Comparison of ENCODE assay signal across 21 cellular contexts in genomic region chr22:44309647-44310046, GRCh38. TPM values are rescaled to one million over a fixed set of nuclear protein-coding genes. Genes with fewer than 3 reads are reported as not detected.
DNase-seq lines count a peak whose midpoint lies in the region; ATAC-seq and TF ChIP-seq lines count a peak whose summit lies in the region.
"Had no signal": no experiment of that assay in that cellular context is flagged by ENCODE, and none has a peak within 500 bp of the region (broad histone marks: within the 10 kb centered on the region; RNA-seq: fewer than 3 reads in every experiment).

No MANE protein-coding gene starts in this region.

- H3K27me3 ChIP-seq in BLaER1 treated with 17β-estradiol and CSF1 and Interleukin-3, amounts not matched to agents 10 nM and 100 nM, result no peaks in the 10 kb centered on the region
- no peaks in the 10 kb centered on the region for H3K27me3 ChIP-seq in body of pancreas
- H3K27me3 ChIP-seq: cardiac muscle cell had no signal

- H3K9ac ChIP-seq in BLaER1 treated with 17β-estradiol and CSF1 and Interleukin-3, amounts not matched to agents 10 nM and 100 nM, result 0 out of 22 replicates have a peak overlapping the region, but pooled peaks of 1 of the 11 experiments have one; percentile 38

- H3K36me3 ChIP-seq in BLaER1 treated with 17β-estradiol and CSF1 and Interleukin-3, amounts not matched to agents 10 nM and 100 nM, result no peaks in the 10 kb centered on the region
- no peaks in the 10 kb centered on the region for H3K36me3 ChIP-seq in body of pancreas (replicated peaks in 1 of 2; ENCODE audit: insufficient read depth in 1 of 2, low read depth in 2 of 2)
- H3K36me3 ChIP-seq: cardiac muscle cell, suprapubic skin had no signal

- H3K4me2 ChIP-seq in BLaER1 treated with 17β-estradiol and CSF1 and Interleukin-3, amounts not matched to agents 10 nM and 100 nM, result peak overlapping the region in 7 of 11 experiments; percentile 11 to 72 (median 54); a peak in 10 of 22 replicates

- TF ChIP-seq POLR2A in body of pancreas (IDR thresholded peaks at IDR 0.05), result no peak

- H3K4me1 ChIP-seq in BLaER1 treated with 17β-estradiol and CSF1 and Interleukin-3, amounts not matched to agents 10 nM and 100 nM, result peaks cover 0 to 32% (median 17%) of the 10 kb centered on the region in 10 experiments; a peak in 16 of 20 replicates
- no peaks in the 10 kb centered on the region for H3K4me1 ChIP-seq in body of pancreas
- H3K4me1 ChIP-seq: psoas muscle had no signal

- 66 to 70% methylated on average over 8 to 9 of the region's 9 CpGs for WGBS in body of pancreas, 2 donors

- ATAC-seq in GM21786 (IDR thresholded peaks at IDR 0.05; ENCODE audit: unreplicated experiment), result no peak
- no peak for ATAC-seq in body of pancreas
- ATAC-seq: K562 had no signal

- H3K9me3 ChIP-seq in BLaER1 treated with 17β-estradiol and CSF1 and Interleukin-3, amounts not matched to agents 10 nM and 100 nM (replicated peaks in 1 of 11), result no peaks in the 10 kb centered on the region
- H3K9me3 ChIP-seq in body of pancreas, result no peaks in the 10 kb centered on the region
- H3K9me3 ChIP-seq: psoas muscle, suprapubic skin had no signal

- TF ChIP-seq CTCF in fibroblast of pulmonary artery (IDR thresholded peaks at IDR 0.05; ENCODE audit: low read length, missing control alignments) (no peak), osteocyte (IDR thresholded peaks at IDR 0.05) (no peak), body of pancreas (IDR thresholded peaks at IDR 0.05) (no peak)

- H4K20me1 ChIP-seq in BLaER1 treated with 17β-estradiol and CSF1 and Interleukin-3, amounts not matched to agents 10 nM and 100 nM, result peaks cover 0 to 6% (median 0%) of the 10 kb centered on the region in 11 experiments; a peak in 1 of 22 replicates

- peak overlapping the region in 2 of 11 experiments; percentile 14 to 45; a peak in 1 of 22 replicates for H3K27ac ChIP-seq in BLaER1 treated with 17β-estradiol and CSF1 and Interleukin-3, amounts not matched to agents 10 nM and 100 nM
- no peak overlapping the region for H3K27ac ChIP-seq in body of pancreas
- H3K27ac ChIP-seq: cardiac muscle cell, psoas muscle, suprapubic skin had no signal

- no peaks in the 10 kb centered on the region for H3K9me3 Mint-ChIP-seq in osteocyte (ENCODE audit: unreplicated experiment)
- H3K9me3 Mint-ChIP-seq: activated naive CD8-positive, alpha-beta T cell treated with anti-CD3 and anti-CD28 coated beads for 36 hours; activated T-cell treated with anti-CD3 and anti-CD28 coated beads, Interleukin-2, amount 50 U/mL, for 72 hours; CD8-positive, alpha-beta T cell had no signal

- no peak overlapping the region for H3K4me3 Mint-ChIP-seq in osteocyte (ENCODE audit: unreplicated experiment)
- H3K4me3 Mint-ChIP-seq: activated naive CD8-positive, alpha-beta T cell treated with anti-CD3 and anti-CD28 coated beads for 36 hours; activated T-cell treated with anti-CD3 and anti-CD28 coated beads, Interleukin-2, amount 50 U/mL, for 72 hours; CD8-positive, alpha-beta T cell had no signal

- DNase-seq in amniotic epithelial cell (ENCODE audit: low read depth) (peak; percentile 50), fibroblast of pulmonary artery (ENCODE audit: low read depth) (peak; percentile 21), osteocyte (ENCODE audit: extremely low spot score, unreplicated experiment) (no peak), amygdala (lab: John Stamatoyannopoulos, UW) (no peak), body of pancreas (no peak), EL (no peak)
- DNase-seq: activated CD4-positive, CD25-positive, alpha-beta regulatory T cell treated with anti-CD3 and anti-CD28 coated beads, Interleukin-2, amount 50 U/mL, for 72 hours; activated naive CD8-positive, alpha-beta T cell treated with anti-CD3 and anti-CD28 coated beads for 36 hours; activated T-cell treated with anti-CD3 and anti-CD28 coated beads, Interleukin-2, amount 50 U/mL, for 72 hours; hippocampal formation; islet precursor cell; NCI-H1694 treated with DMSO at 0.1 percent for 48 hours; NCI-H345 had no signal

- H3K27me3 Mint-ChIP-seq in osteocyte (ENCODE audit: unreplicated experiment), result no peaks in the 10 kb centered on the region
- H3K27me3 Mint-ChIP-seq: activated naive CD8-positive, alpha-beta T cell treated with anti-CD3 and anti-CD28 coated beads for 36 hours had no signal

- peak overlapping the region; percentile 79 for H3K27ac Mint-ChIP-seq in osteocyte (ENCODE audit: unreplicated experiment)
- H3K27ac Mint-ChIP-seq: activated naive CD8-positive, alpha-beta T cell treated with anti-CD3 and anti-CD28 coated beads for 36 hours; activated T-cell treated with anti-CD3 and anti-CD28 coated beads, Interleukin-2, amount 50 U/mL, for 72 hours; CD8-positive, alpha-beta T cell had no signal

- intact Hi-C loops in body of pancreas (cut with DNase I), result no loop called here

- H3K4me1 Mint-ChIP-seq in osteocyte (ENCODE audit: unreplicated experiment), result peaks cover 59% of the 10 kb centered on the region

- H3K36me3 Mint-ChIP-seq in osteocyte (ENCODE audit: unreplicated experiment), result no peaks in the 10 kb centered on the region
- H3K36me3 Mint-ChIP-seq: activated naive CD8-positive, alpha-beta T cell treated with anti-CD3 and anti-CD28 coated beads for 36 hours; CD8-positive, alpha-beta T cell had no signal

- no peak overlapping the region for H3K4me3 ChIP-seq in BLaER1 treated with 17β-estradiol and CSF1 and Interleukin-3, amounts not matched to agents 10 nM and 100 nM
- no peak overlapping the region for H3K4me3 ChIP-seq in fibroblast of pulmonary artery (replicated peaks; ENCODE audit: low read depth, low read length)
- no peak overlapping the region for H3K4me3 ChIP-seq in body of pancreas
- H3K4me3 ChIP-seq: cardiac muscle cell, K562, psoas muscle, suprapubic skin had no signal

RNA-seq across cellular contexts. Expression of gene SHISAL1, which starts 3.1 kb away (rescaled TPM):
- 5.0 and 6.1 TPM in 2 replicates for total RNA-seq in osteocyte
- 1 to 10 TPM in 1 of 2 donors, under 1 TPM in 1; 0.78 to 1.6 TPM for total RNA-seq in body of pancreas
- total RNA-seq: activated CD8-positive, alpha-beta memory T cell treated with anti-CD3 and anti-CD28 coated beads for 36 hours; activated naive CD8-positive, alpha-beta T cell treated with anti-CD3 and anti-CD28 coated beads for 36 hours; activated T-cell treated with anti-CD3 and anti-CD28 coated beads, Interleukin-2, amount 50 U/mL, for 72 hours; CD8-positive, alpha-beta T cell; K562 had no signal

Comparison
In these comparisons a context has a peak if more than half of its experiments do, and no peak if none do; other contexts are left out.
1. DNase-seq: peak in amniotic epithelial cell (single experiment) and fibroblast of pulmonary artery (single experiment); none in osteocyte (single experiment), amygdala (0 of 56), body of pancreas (0 of 4) and EL (single experiment).